8 cellular contexts compared by ENCODE assay signal in the genomic region with DNA sequence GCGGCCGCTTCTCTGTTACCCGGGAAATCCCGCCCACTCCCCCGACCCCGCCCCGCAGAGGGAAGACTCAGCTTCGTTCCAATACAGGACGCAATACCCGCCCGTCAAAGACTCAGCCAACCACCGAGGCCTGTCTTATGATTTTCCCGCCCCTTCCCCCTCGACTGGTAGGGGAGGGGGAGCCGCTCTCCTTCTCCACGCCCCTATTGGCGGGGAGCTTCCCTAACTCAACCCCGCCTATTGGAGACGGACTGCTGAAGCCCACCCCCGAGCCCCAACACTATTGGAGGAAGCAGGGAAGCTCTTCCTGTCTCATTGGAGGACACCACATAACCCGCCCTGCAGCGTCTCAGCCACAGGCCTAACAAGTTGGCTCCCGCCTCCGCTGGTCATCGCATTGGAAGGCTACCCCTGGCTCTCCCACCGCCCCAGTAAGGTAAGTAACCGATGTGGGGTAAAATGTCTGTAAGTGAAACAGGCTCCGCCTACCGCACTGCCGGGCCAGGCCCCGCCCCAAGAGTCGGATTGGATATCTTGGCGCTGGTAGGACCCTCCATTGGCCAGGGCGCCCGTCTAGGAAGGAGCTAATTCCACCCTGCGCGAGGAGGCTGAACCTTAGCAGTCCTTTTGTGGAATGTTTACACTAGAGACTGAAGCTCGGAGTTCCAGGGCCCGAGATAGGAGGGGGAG. TPM values are rescaled to one million over a fixed set of nuclear protein-coding genes. Genes with fewer than 3 reads are reported as not detected.
DNase-seq lines count a peak whose midpoint lies in the region; ATAC-seq, FAIRE-seq and TF ChIP-seq lines count a peak whose summit lies in the region.

A gene (minus strand): TSS at position 17 of the 690 bp plus-strand sequence. CDS start 21,315 bp downstream, outside the sequence.

- peaks cover 49% of the 10 kb centered on the region for H3K4me1 Mint-ChIP-seq in T-helper 17 cell
- peaks cover 22% of the 10 kb centered on the region for H3K4me1 Mint-ChIP-seq in progenitor cell of endocrine pancreas (ENCODE audit: low read depth)

- no peaks in the 10 kb centered on the region for H3K36me3 Mint-ChIP-seq in T-helper 17 cell (ENCODE audit: low read depth)
- peaks cover 2% of the 10 kb centered on the region for H3K36me3 Mint-ChIP-seq in progenitor cell of endocrine pancreas (ENCODE audit: insufficient read depth)

- H3K27me3 Mint-ChIP-seq in T-helper 17 cell = no peaks in the 10 kb centered on the region
- no peaks in the 10 kb centered on the region for H3K27me3 Mint-ChIP-seq in progenitor cell of endocrine pancreas

- peaks cover 74% of the 10 kb centered on the region for H3K4me1 ChIP-seq in left ventricle myocardium inferior

- no peaks in the 10 kb centered on the region for H3K9me3 Mint-ChIP-seq in progenitor cell of endocrine pancreas (ENCODE audit: low read depth)

- FAIRE-seq in GM12892 (lab: Jason Lieb, UNC) = peak; percentile 99

- H3K27me3 ChIP-seq in left ventricle myocardium inferior (ENCODE audit: low read depth) = no peaks in the 10 kb centered on the region

- ATAC-seq in HG02885 (IDR thresholded peaks at IDR 0.05; ENCODE audit: poor library complexity, unreplicated experiment) (peak; percentile 46), T-helper 17 cell (peak; percentile 58)

- intact Hi-C loops in left ventricle myocardium inferior (cut with micrococcal nuclease) = loop anchor here (5.0 kb wide), 1 partner anchor 85 kb away; a partner anchor contains a TSS

- TF ChIP-seq POLR2A in GM12892 (IDR thresholded peaks at IDR 0.05; ENCODE audit: low read depth, low read length) = peak; percentile 26

- H3K4me3 Mint-ChIP-seq in T-helper 17 cell (peak within 1 kb of the TSS; percentile 98), progenitor cell of endocrine pancreas (ENCODE audit: low read depth) (peak within 1 kb of the TSS; percentile 93)

- no peaks in the 10 kb centered on the region for H3K9me3 ChIP-seq in T-helper 17 cell (ENCODE audit: control insufficient read depth, low read length, poor library complexity, severe bottlenecking)
- no peaks in the 10 kb centered on the region for H3K9me3 ChIP-seq in left ventricle myocardium inferior (replicated peaks)

- peak within 1 kb of the TSS; percentile 93 for H3K4me3 ChIP-seq in left ventricle myocardium inferior

- peak; percentile 65 for DNase-seq in GM12892 (ENCODE audit: insufficient read length)
- DNase-seq in NCI-H1694 treated with DMSO at 0.1 percent for 48 hours (lab: John Stamatoyannopoulos, UW) = peak; percentile 99
- DNase-seq in T-helper 17 cell = peak; percentile 93 to 98 (median 97)
- peak; percentile 80 to 100 (median 99) for DNase-seq in amygdala (lab: John Stamatoyannopoulos, UW)
- peak; percentile 99 for DNase-seq in left ventricle myocardium inferior
- DNase-seq in progenitor cell of endocrine pancreas (ENCODE audit: low spot score, unreplicated experiment) = peak; percentile 98
- peak; percentile 100 for DNase-seq in ureter (ENCODE audit: low spot score)

- peak within 1 kb of the TSS; percentile 96 for H3K27ac Mint-ChIP-seq in T-helper 17 cell
- H3K27ac Mint-ChIP-seq in progenitor cell of endocrine pancreas = peak within 1 kb of the TSS; percentile 99

- H3K36me3 ChIP-seq in left ventricle myocardium inferior = no peaks in the 10 kb centered on the region

- peak within 1 kb of the TSS; percentile 97 for H3K27ac ChIP-seq in left ventricle myocardium inferior (replicated peaks)

- TF ChIP-seq CTCF in left ventricle myocardium inferior (IDR thresholded peaks at IDR 0.05; ENCODE audit: borderline replicate concordance) = no peak
- no peak for TF ChIP-seq CTCF in progenitor cell of endocrine pancreas (IDR thresholded peaks at IDR 0.05; ENCODE audit: unreplicated experiment)

RNA-seq across cellular contexts. Expression of the gene that starts here (rescaled TPM):
- 21.7 TPM for polyA plus RNA-seq in GM12892 (2012; ENCODE audit: missing spikeins)
- total RNA-seq in T-helper 17 cell = 100 to 1,000 TPM; 166 to 169 TPM
- 28.0 TPM for total RNA-seq in left ventricle myocardium inferior
- 91.8 and 96.4 TPM in 2 replicates for total RNA-seq in progenitor cell of endocrine pancreas
- total RNA-seq in ureter = 93.6 TPM

Comparison
In these comparisons a context has a peak if more than half of its experiments do, and no peak if none do; other contexts are left out.
1. Peak in every context shown above with its lines: DNase-seq, ATAC-seq, H3K4me3 ChIP-seq and H3K27ac ChIP-seq.